1 cellular context compared by ENCODE assay signal in the genomic region with DNA sequence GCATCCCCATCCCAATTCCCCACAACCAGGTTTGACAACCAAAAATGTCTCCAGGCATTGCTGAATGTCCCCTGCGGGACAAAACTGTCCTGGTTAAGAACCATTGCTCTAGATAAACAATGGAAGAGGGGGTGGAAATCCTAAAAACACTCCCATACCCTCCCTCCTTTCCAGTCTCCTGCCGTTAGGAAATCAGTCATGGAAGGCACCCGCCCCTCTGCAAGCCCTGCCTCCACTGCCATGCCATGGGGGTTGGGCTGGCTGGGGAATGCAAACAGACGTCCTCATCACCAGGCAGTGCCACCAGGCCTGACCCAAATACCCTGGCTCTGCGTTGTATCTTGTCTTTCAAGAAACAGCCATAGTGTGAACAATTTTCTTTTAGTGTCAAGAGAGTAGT.
TF ChIP-seq lines count a peak whose summit lies in the region.

No MANE protein-coding gene starts in this region.

TF ChIP-seq in GM23338, 12 proteins besides CTCF, POLR2A, EP300 and RAD21 (continued from another document):
- no peak for TF ChIP-seq ZNF462 (CRISPR knock-in tag; IDR thresholded peaks at IDR 0.05)
- no peak for TF ChIP-seq CREB1 (CRISPR knock-in tag; IDR thresholded peaks at IDR 0.05; ENCODE audit: low read depth)
- TF ChIP-seq STAT1 (IDR thresholded peaks at IDR 0.05; ENCODE audit: unreplicated experiment), result no peak
